ENCODE assay signal across 11 cellular contexts in genomic region chr7:101235050-101235449, GRCh38. TPM values are rescaled to one million over a fixed set of nuclear protein-coding genes. Genes with fewer than 3 reads are reported as not detected.
A peak's percentile ranks its signal among the peaks of the same experiment; 100 is the strongest.
DNase-seq lines count a peak whose midpoint lies in the region; ATAC-seq and TF ChIP-seq lines count a peak whose summit lies in the region.
"Had no signal": no experiment of that assay in that cellular context is flagged by ENCODE, and none has a peak within 500 bp of the region (broad histone marks: within the 10 kb centered on the region; RNA-seq: fewer than 3 reads in every experiment).

No MANE protein-coding gene starts in this region.

- ATAC-seq in HCT116 (no peak; the same call in 1 of the 2 replicates), left colon (peak; percentile 1), gastrocnemius medialis (no peak)

- no peak overlapping the region for H3K4me2 ChIP-seq in HCT116 (ENCODE audit: low read length)

- H3K9me3 ChIP-seq in HCT116 (ENCODE audit: control insufficient read depth in 1 of 2, insufficient read depth in 1 of 2, low read depth in 1 of 2, low read length in 2 of 2) (no peaks in the 10 kb centered on the region), gastrocnemius medialis (no peaks in the 10 kb centered on the region)

- H3K27ac ChIP-seq in HCT116 (ENCODE audit: low read depth, low read length), result no peak overlapping the region
- no peak overlapping the region for H3K27ac ChIP-seq in gastrocnemius medialis

- no peak overlapping the region for H3K4me3 ChIP-seq in BJ (ENCODE audit: low read depth, low read length)
- H3K4me3 ChIP-seq in HCT116 (replicated peaks in 1 of 2; ENCODE audit: low read depth in 1 of 2, low read length in 2 of 2), result no peak overlapping the region
- no peak overlapping the region for H3K4me3 ChIP-seq in gastrocnemius medialis

- TF ChIP-seq CTCF in BJ (IDR thresholded peaks at IDR 0.05; ENCODE audit: insufficient read depth, low read depth, low read length), result peak; percentile 31
- TF ChIP-seq CTCF in HCT116 (IDR thresholded peaks at IDR 0.05 in 2 of 3, conservative IDR thresholded peaks at IDR 0.05 in 1 of 3; ENCODE audit: borderline replicate concordance in 1 of 3, insufficient read depth in 1 of 3, low read depth in 2 of 3, low read length in 2 of 3), result peak in 2 of 3 experiments; percentile 54 to 58; a peak in 4 of 6 replicates
- TF ChIP-seq CTCF in gastrocnemius medialis (IDR thresholded peaks at IDR 0.05 in 4 of 5, conservative IDR thresholded peaks at IDR 0.05 in 1 of 5), result peak in 2 of 5 experiments; percentile 26 to 35

- H3K27me3 ChIP-seq in BJ (ENCODE audit: control insufficient read depth, insufficient read depth, low read length) (no peaks in the 10 kb centered on the region), HCT116 (ENCODE audit: insufficient read depth, low read length) (no peaks in the 10 kb centered on the region), gastrocnemius medialis (no peaks in the 10 kb centered on the region)

- intact Hi-C loops in HCT116 (cut with micrococcal nuclease), result no loop called here
- intact Hi-C loops in left colon (cut with DNase I, micrococcal nuclease), result no loop called here
- intact Hi-C loops in gastrocnemius medialis (cut with DNase I; ENCODE audit: low total_unique reads), result no loop called here

- peaks cover 7 to 20% of the 10 kb centered on the region in 2 experiments for H3K4me1 ChIP-seq in HCT116 (ENCODE audit: control insufficient read depth in 1 of 2, insufficient read depth in 2 of 2, low read length in 2 of 2)
- peaks cover 19 to 22% of the 10 kb centered on the region in 2 donors for H3K4me1 ChIP-seq in gastrocnemius medialis

- H2AFZ ChIP-seq in HCT116 (ENCODE audit: low read depth, low read length, poor library complexity, severe bottlenecking), result no peak overlapping the region

- H3K79me2 ChIP-seq in HCT116 (ENCODE audit: insufficient read depth, low read length), result no peaks in the 10 kb centered on the region

- no peaks in the 10 kb centered on the region for H4K20me1 ChIP-seq in HCT116 (ENCODE audit: insufficient read depth)

- H3K9me2 ChIP-seq in HCT116 (ENCODE audit: insufficient read depth), result no peaks in the 10 kb centered on the region

- no peak overlapping the region for H3K9ac ChIP-seq in HCT116 (ENCODE audit: low read length)

- TF ChIP-seq POLR2A in HCT116 (IDR thresholded peaks at IDR 0.05; ENCODE audit: borderline replicate concordance, extremely low read depth, insufficient read depth, insufficient read length) (no peak), gastrocnemius medialis (IDR thresholded peaks at IDR 0.05) (no peak)

- in situ Hi-C loops in gastrocnemius medialis (cut with MboI; ENCODE audit: low sequenced_read_pairs in 4 of 4), result no loop called here

- no TSS peak for BruUV-seq in HCT116 (replicated peaks; lab: Mats Ljungman, UMichigan)

- CTCF ChIA-PET in BJ (lab: Yijun Ruan, JAX), result interaction anchor here (1.1 to 2.3 kb wide), 4 partner anchors 9 to 55 kb away, joined by 3 to 11 read pairs (median 4); partner anchors contain the start of gene FIS1
- CTCF ChIA-PET in HCT116 (lab: Charles Lee), result interaction anchor here (1.9 kb wide), 1 partner anchor 9 kb away, joined by 7 read pairs; no protein-coding TSS in a partner anchor

- peaks cover 16% of the 10 kb centered on the region for H3K36me3 ChIP-seq in BJ (ENCODE audit: control insufficient read depth, insufficient read depth, low read length)
- H3K36me3 ChIP-seq in HCT116 (ENCODE audit: control insufficient read depth in 1 of 2, insufficient read depth in 2 of 2, low read length in 2 of 2), result peaks cover 0 to 4% of the 10 kb centered on the region in 2 experiments; a peak in 1 of 4 replicates
- peaks cover 0 to 14% of the 10 kb centered on the region in 2 donors for H3K36me3 ChIP-seq in gastrocnemius medialis

- DNase-seq in BJ (ENCODE audit: low read depth) (no peak), HCT116 (ENCODE audit: low read depth, low spot score) (no peak), amniotic epithelial cell (ENCODE audit: low read depth) (peak; percentile 31), left colon (no peak), NCI-H1694 treated with DMSO at 0.1 percent for 48 hours (lab: John Stamatoyannopoulos, UW) (no peak), RKO (ENCODE audit: low spot score) (no peak), anterior cingulate cortex (lab: John Stamatoyannopoulos, UW) (no peak), gastrocnemius medialis (no peak)
- DNase-seq: islet precursor cell; stimulated activated naive CD4-positive, alpha-beta T cell treated with Interleukin-2 at 50 U/mL for 16 hours had no signal

- RAD21 ChIA-PET in HCT116 (lab: Charles Lee; ENCODE audit: low non-redundant PET in 1 of 2, low total read pairs in 2 of 2, uncharacterized antibody in 2 of 2, unreplicated experiment in 2 of 2), result no interaction called here

- POLR2A ChIA-PET in BJ (lab: Charles Lee) (no interaction called here), HCT116 (lab: Charles Lee) (no interaction called here)

- no peak; the same call in none of the 2 replicates for TF ChIP-seq RAD21 in HCT116 (IDR thresholded peaks at IDR 0.05; ENCODE audit: low read depth)

TF ChIP-seq in HCT116, 20 proteins besides CTCF, POLR2A, EP300 and RAD21:
- TF ChIP-seq ZFX (IDR thresholded peaks at IDR 0.05) (no peak), SP1 (IDR thresholded peaks at IDR 0.05; ENCODE audit: low read depth) (no peak), CBX3 (IDR thresholded peaks at IDR 0.05; ENCODE audit: low read depth) (no peak), EZH2 (IDR thresholded peaks at IDR 0.05) (no peak), FOSL1 (IDR thresholded peaks at IDR 0.05; ENCODE audit: low read depth) (no peak), ELF1 (IDR thresholded peaks at IDR 0.05; ENCODE audit: borderline replicate concordance, low read depth) (no peak), EGR1 (IDR thresholded peaks at IDR 0.05; ENCODE audit: low read depth) (no peak), MAX (IDR thresholded peaks at IDR 0.05) (no peak)

RNA-seq across cellular contexts. Expression of gene CLDN15, which starts 2.6 kb away (rescaled TPM):
- polyA plus RNA-seq in BJ (2011; rRNA removed), result 2.7 and 3.7 TPM in 2 replicates
- 1.9 and 4.9 TPM in 2 replicates for polyA minus RNA-seq in BJ (2011; rRNA and poly(A)+ RNA removed)
- total RNA-seq in HCT116 (2021; ENCODE audit: unreplicated experiment) (16.9 TPM), left colon (10 to 100 TPM; 22.1 to 30.8 TPM), gastrocnemius medialis (1 to 10 TPM in 3 of 4 donors, under 1 TPM in 1; 0.87 to 3.2 (median 1.4) TPM)
- 8.8 and 8.9 TPM in 2 replicates for polyA plus RNA-seq in HCT116 (2012)

RNA-seq across cellular contexts. Expression of gene FIS1, which starts 9.8 kb away (rescaled TPM):
- 276 and 329 TPM in 2 replicates for polyA plus RNA-seq in BJ (2011; rRNA removed)
- polyA minus RNA-seq in BJ (2011; rRNA and poly(A)+ RNA removed), result 28.7 and 62.5 TPM in 2 replicates
- total RNA-seq in HCT116 (2021; ENCODE audit: unreplicated experiment) (114 TPM), left colon (100 to 1,000 TPM; 150 to 156 TPM), gastrocnemius medialis (100 to 1,000 TPM; 319 to 467 (median 364) TPM)
- 179 and 201 TPM in 2 replicates for polyA plus RNA-seq in HCT116 (2012)

RNA-seq across cellular contexts. Expression of gene ZNHIT1, which starts 17.1 kb away (rescaled TPM):
- 49.2 and 53.0 TPM in 2 replicates for polyA plus RNA-seq in BJ (2011; rRNA removed)
- 27.2 and 39.0 TPM in 2 replicates for polyA minus RNA-seq in BJ (2011; rRNA and poly(A)+ RNA removed)
- total RNA-seq in HCT116 (2021; ENCODE audit: unreplicated experiment) (69.4 TPM), left colon (10 to 100 TPM; 85.3 to 92.9 TPM), gastrocnemius medialis (10 to 100 TPM; 66.7 to 83.9 (median 71.9) TPM)
- polyA plus RNA-seq in HCT116 (2012), result 42.1 and 53.5 TPM in 2 replicates

RNA-seq across cellular contexts. Expression of gene PLOD3, which starts 17.7 kb away (rescaled TPM):
- polyA plus RNA-seq in BJ (2011; rRNA removed), result 90.9 and 187 TPM in 2 replicates
- 62.3 and 74.7 TPM in 2 replicates for polyA minus RNA-seq in BJ (2011; rRNA and poly(A)+ RNA removed)
- total RNA-seq in HCT116 (2021; ENCODE audit: unreplicated experiment) (83.7 TPM), left colon (10 to 100 TPM; 81.9 to 85.9 TPM), gastrocnemius medialis (10 to 100 TPM in 3 of 4 donors, 1 to 10 TPM in 1; 8.2 to 24.2 (median 15.5) TPM)
- 110 and 113 TPM in 2 replicates for polyA plus RNA-seq in HCT116 (2012)

RNA-seq across cellular contexts. Expression of gene MOGAT3, which starts 34.2 kb away (rescaled TPM):
- not detected in 2 replicates for polyA plus RNA-seq in BJ (2011; rRNA removed)
- not detected in 2 replicates for polyA minus RNA-seq in BJ (2011; rRNA and poly(A)+ RNA removed)
- total RNA-seq in HCT116 (2021; ENCODE audit: unreplicated experiment) (not detected), left colon (10 to 100 TPM; 43.1 to 62.4 TPM), gastrocnemius medialis (not detected)
- 0.04 TPM in 1 of 2 replicates, not detected in the other for polyA plus RNA-seq in HCT116 (2012)
- total RNA-seq: activated T-helper 1 cell treated with anti-CD3 and anti-CD28 coated beads, Interleukin-12 subunit alpha, Interleukin-12 subunit beta, Interleukin-2, Interleukin-4 antibody, amounts not matched to agents 30 ng/mL and 10 ng/mL and 1 ng/mL, durations not matched to agents 14 hours and 24 hours and 36 hours had no signal
